ENCODE assay signal across 9 cellular contexts in the genomic region with DNA sequence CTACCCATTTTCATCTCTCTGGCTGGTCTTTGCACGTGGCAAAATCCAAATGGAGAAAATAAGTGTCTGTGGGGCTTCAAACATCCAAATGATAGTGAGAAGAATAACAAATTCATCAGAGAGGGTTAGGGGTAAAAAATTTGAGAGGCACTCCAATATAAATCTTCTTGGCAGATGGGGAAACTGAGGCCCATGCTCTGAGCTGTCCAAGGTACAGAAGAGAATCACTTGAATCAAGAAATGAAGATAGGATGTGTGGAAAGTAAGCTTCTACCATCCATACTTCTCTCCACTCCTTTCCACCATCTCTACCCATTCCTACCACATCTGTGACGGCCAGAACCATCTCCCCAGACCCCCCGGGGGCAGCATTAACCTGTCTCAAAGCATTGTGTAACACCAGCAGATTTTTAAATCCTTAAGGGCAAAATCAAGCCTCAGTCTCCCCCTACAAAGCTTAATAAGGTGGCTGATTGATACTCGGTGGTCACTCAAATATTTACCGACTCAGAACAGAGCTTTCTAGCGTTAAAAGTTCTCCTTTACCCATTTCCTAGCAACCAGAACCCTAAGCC. TPM values are rescaled to one million over a fixed set of nuclear protein-coding genes. Genes with fewer than 3 reads are reported as not detected.
DNase-seq lines count a peak whose midpoint lies in the region; ATAC-seq and TF ChIP-seq lines count a peak whose summit lies in the region.
"Had no signal": no experiment of that assay in that cellular context is flagged by ENCODE, and none has a peak within 500 bp of the region (broad histone marks: within the 10 kb centered on the region; RNA-seq: fewer than 3 reads in every experiment).

No MANE protein-coding gene starts in this region.

- no peak overlapping the region for H3K27ac ChIP-seq in ectodermal cell (ENCODE audit: insufficient read depth, low read depth, low read length, poor library complexity, severe bottlenecking)
- peak overlapping the region; percentile 80 for H3K27ac ChIP-seq in neural cell (ENCODE audit: low read length)

- 27 to 31% methylated on average over 6 of the region's 6 CpGs for WGBS in ectodermal cell, 2 experiments

- H3K9ac ChIP-seq in Loucy (ENCODE audit: low read depth, low read length, poor library complexity, severe bottlenecking), result peak overlapping the region; percentile 76
- H3K9ac ChIP-seq in neural cell (ENCODE audit: low read length), result peak overlapping the region; percentile 81

- ATAC-seq in GM18505 (IDR thresholded peaks at IDR 0.05; ENCODE audit: unreplicated experiment) (no peak), GM19328 (IDR thresholded peaks at IDR 0.05; ENCODE audit: unreplicated experiment) (no peak)

- H2AFZ ChIP-seq in Loucy (ENCODE audit: low read length) (no peak overlapping the region), neural cell (ENCODE audit: low read depth, low read length) (no peak overlapping the region)

- H3K4me3 ChIP-seq in Loucy (ENCODE audit: low read length, poor library complexity, severe bottlenecking), result peak overlapping the region; percentile 88
- H3K4me3 ChIP-seq in ectodermal cell (ENCODE audit: insufficient read depth, low read depth, low read length), result peak overlapping the region; percentile 96
- H3K4me3 ChIP-seq in neural cell (ENCODE audit: low read length), result peak overlapping the region; percentile 85

- no peak for DNase-seq in CD14-positive monocyte (ENCODE audit: low spot score)
- no peak for DNase-seq in midbrain (lab: John Stamatoyannopoulos, UW)
- DNase-seq in HCEC 1CT, result no peak
- DNase-seq: stimulated activated CD4-positive, alpha-beta T cell treated with anti-CD3 and anti-CD28 coated beads, Interleukin-4, amount 100 ng/mL, for 1 hour had no signal

- H3K4me2 ChIP-seq in Loucy (ENCODE audit: low read depth, low read length, poor library complexity, severe bottlenecking) (peak overlapping the region; percentile 88), neural cell (ENCODE audit: low read length) (peak overlapping the region; percentile 72)

- peaks cover 0 to 5% (median 0%) of the 10 kb centered on the region in 7 donors for H3K9me3 Mint-ChIP-seq in CD14-positive monocyte

- peak overlapping the region; percentile 99 to 100 for H3K4me3 Mint-ChIP-seq in CD14-positive monocyte

- no peaks in the 10 kb centered on the region for H3F3A ChIP-seq in Loucy (ENCODE audit: low read depth)
- H3F3A ChIP-seq in neural cell (ENCODE audit: insufficient read depth, low read length, poor library complexity, severe bottlenecking), result peaks cover 6% of the 10 kb centered on the region

- H3K9me3 ChIP-seq in Loucy (ENCODE audit: insufficient read depth, low read depth, low read length) (no peaks in the 10 kb centered on the region), ectodermal cell (ENCODE audit: control insufficient read depth, low read length) (no peaks in the 10 kb centered on the region), neural cell (ENCODE audit: low read length) (no peaks in the 10 kb centered on the region)

- H3K9me2 ChIP-seq in Loucy (replicated peaks; ENCODE audit: low read depth, low read length) (no peaks in the 10 kb centered on the region), neural cell (ENCODE audit: insufficient read depth, low read length) (no peaks in the 10 kb centered on the region)

- H3K4me1 ChIP-seq in Loucy (ENCODE audit: insufficient read depth, low read length, poor library complexity, severe bottlenecking) (peaks cover 35% of the 10 kb centered on the region), ectodermal cell (ENCODE audit: control insufficient read depth, insufficient read depth, low read length) (peaks cover 4% of the 10 kb centered on the region)

- TF ChIP-seq CTCF in CD14-positive monocyte (IDR thresholded peaks at IDR 0.05) (no peak), Loucy (conservative IDR thresholded peaks at IDR 0.05; ENCODE audit: low read length) (no peak), neural cell (IDR thresholded peaks at IDR 0.05; ENCODE audit: poor library complexity, severe bottlenecking) (no peak)

- no peak for TF ChIP-seq RAD21 in neural cell (conservative IDR thresholded peaks at IDR 0.05)

- peaks cover 15 to 17% of the 10 kb centered on the region in 2 donors for H3K36me3 Mint-ChIP-seq in CD14-positive monocyte

- TF ChIP-seq EP300 in neural cell (conservative IDR thresholded peaks at IDR 0.05; ENCODE audit: poor library complexity, severe bottlenecking), result no peak

- no peaks in the 10 kb centered on the region for H3K27me3 ChIP-seq in Loucy (ENCODE audit: insufficient read depth, low read length, poor library complexity, severe bottlenecking)
- H3K27me3 ChIP-seq in ectodermal cell (ENCODE audit: control insufficient read depth, insufficient read depth, low read length, poor library complexity, severe bottlenecking), result no peaks in the 10 kb centered on the region
- no peaks in the 10 kb centered on the region for H3K27me3 ChIP-seq in neural cell (ENCODE audit: insufficient read depth, low read depth, low read length)

- H3K4me1 Mint-ChIP-seq in CD14-positive monocyte, result peaks cover 22% of the 10 kb centered on the region

- H3K27ac Mint-ChIP-seq in CD14-positive monocyte, result peak overlapping the region in 2 of 7 donors; percentile 52 to 62

- TF ChIP-seq POLR2A in GM18505 (IDR thresholded peaks at IDR 0.05; ENCODE audit: borderline replicate concordance, extremely low read depth, insufficient read depth, insufficient read length), result no peak

- intact Hi-C loops in CD14-positive monocyte (cut with micrococcal nuclease), result loop anchor here (5.0 to 10.0 kb wide), 2 partner anchors 193 to 285 kb away; a partner anchor contains a TSS

- H3K36me3 ChIP-seq in Loucy (ENCODE audit: insufficient read depth, low read length) (no peaks in the 10 kb centered on the region), ectodermal cell (ENCODE audit: control insufficient read depth, insufficient read depth, low read length) (no peaks in the 10 kb centered on the region), neural cell (ENCODE audit: insufficient read depth, low read length) (no peaks in the 10 kb centered on the region)

- H3K27me3 Mint-ChIP-seq in CD14-positive monocyte (ENCODE audit: low read depth in 3 of 3), result peaks cover 0 to 8% (median 0%) of the 10 kb centered on the region in 3 donors

- H3K79me2 ChIP-seq in Loucy (ENCODE audit: insufficient read depth, low read length), result peaks cover 50% of the 10 kb centered on the region
- peaks cover 35% of the 10 kb centered on the region for H3K79me2 ChIP-seq in neural cell (replicated peaks; ENCODE audit: insufficient read depth, low read length)

- H4K20me1 ChIP-seq in Loucy (ENCODE audit: insufficient read depth, low read length, poor library complexity, severe bottlenecking) (peaks cover 3% of the 10 kb centered on the region), neural cell (ENCODE audit: insufficient read depth) (no peaks in the 10 kb centered on the region)

TF ChIP-seq in neural cell, 6 proteins besides CTCF, POLR2A, EP300 and RAD21:
- TF ChIP-seq EZH2 (IDR thresholded peaks at IDR 0.05; ENCODE audit: borderline replicate concordance, insufficient read depth, low read length, poor library complexity, severe bottlenecking), result no peak
- TF ChIP-seq SMC3 (conservative IDR thresholded peaks at IDR 0.05; ENCODE audit: poor library complexity), result no peak
- TF ChIP-seq, protein P1, sequence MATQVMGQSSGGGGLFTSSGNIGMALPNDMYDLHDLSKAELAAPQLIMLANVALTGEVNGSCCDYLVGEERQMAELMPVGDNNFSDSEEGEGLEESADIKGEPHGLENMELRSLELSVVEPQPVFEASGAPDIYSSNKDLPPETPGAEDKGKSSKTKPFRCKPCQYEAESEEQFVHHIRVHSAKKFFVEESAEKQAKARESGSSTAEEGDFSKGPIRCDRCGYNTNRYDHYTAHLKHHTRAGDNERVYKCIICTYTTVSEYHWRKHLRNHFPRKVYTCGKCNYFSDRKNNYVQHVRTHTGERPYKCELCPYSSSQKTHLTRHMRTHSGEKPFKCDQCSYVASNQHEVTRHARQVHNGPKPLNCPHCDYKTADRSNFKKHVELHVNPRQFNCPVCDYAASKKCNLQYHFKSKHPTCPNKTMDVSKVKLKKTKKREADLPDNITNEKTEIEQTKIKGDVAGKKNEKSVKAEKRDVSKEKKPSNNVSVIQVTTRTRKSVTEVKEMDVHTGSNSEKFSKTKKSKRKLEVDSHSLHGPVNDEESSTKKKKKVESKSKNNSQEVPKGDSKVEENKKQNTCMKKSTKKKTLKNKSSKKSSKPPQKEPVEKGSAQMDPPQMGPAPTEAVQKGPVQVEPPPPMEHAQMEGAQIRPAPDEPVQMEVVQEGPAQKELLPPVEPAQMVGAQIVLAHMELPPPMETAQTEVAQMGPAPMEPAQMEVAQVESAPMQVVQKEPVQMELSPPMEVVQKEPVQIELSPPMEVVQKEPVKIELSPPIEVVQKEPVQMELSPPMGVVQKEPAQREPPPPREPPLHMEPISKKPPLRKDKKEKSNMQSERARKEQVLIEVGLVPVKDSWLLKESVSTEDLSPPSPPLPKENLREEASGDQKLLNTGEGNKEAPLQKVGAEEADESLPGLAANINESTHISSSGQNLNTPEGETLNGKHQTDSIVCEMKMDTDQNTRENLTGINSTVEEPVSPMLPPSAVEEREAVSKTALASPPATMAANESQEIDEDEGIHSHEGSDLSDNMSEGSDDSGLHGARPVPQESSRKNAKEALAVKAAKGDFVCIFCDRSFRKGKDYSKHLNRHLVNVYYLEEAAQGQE (IDR thresholded peaks at IDR 0.05; ENCODE audit: borderline replicate concordance), result no peak
- TF ChIP-seq POLR2AphosphoS5 (IDR thresholded peaks at IDR 0.05), result no peak
- TF ChIP-seq TAF1 (IDR thresholded peaks at IDR 0.05; ENCODE audit: low read depth), result no peak
- no peak for TF ChIP-seq MXI1 (conservative IDR thresholded peaks at IDR 0.05; ENCODE audit: poor library complexity, severe bottlenecking)
TF ChIP-seq in neural cell: peak in this region for 0.

RNA-seq across cellular contexts. Expression of a gene that starts 0.8 kb away (rescaled TPM):
- polyA plus RNA-seq in CD14-positive monocyte (10 to 100 TPM in 1 of 2 donors, 1 to 10 TPM in 1; 8.2 to 10.4 TPM), neural cell (43.6 and 59.1 TPM in 2 replicates)
- polyA plus RNA-seq in ectodermal cell (2013, experiment 1 of 4), result 31.3 TPM
- polyA plus RNA-seq in ectodermal cell (2013, experiment 2 of 4), result 36.3 TPM
- polyA plus RNA-seq in ectodermal cell (2013, experiment 3 of 4), result 37.2 TPM
- polyA plus RNA-seq in ectodermal cell (2013, experiment 4 of 4), result 37.1 TPM
- 28.5 and 33.6 TPM in 2 replicates for polyA minus RNA-seq in neural cell
